ENCODE assay signal across 16 cellular contexts in genomic region chr7:14446829-14447228, GRCh38.
A peak's percentile ranks its signal among the peaks of the same experiment; 100 is the strongest.
DNase-seq lines count a peak whose midpoint lies in the region; ATAC-seq lines count a peak whose summit lies in the region.
"Had no signal": no experiment of that assay in that cellular context is flagged by ENCODE, and none has a peak within 500 bp of the region (broad histone marks: within the 10 kb centered on the region; RNA-seq: fewer than 3 reads in every experiment).

No MANE protein-coding gene starts in this region.

- H3K27me3 Mint-ChIP-seq in activated naive CD4-positive, alpha-beta T cell treated with anti-CD3 and anti-CD28 coated beads for 36 hours (ENCODE audit: low read depth) = no peaks in the 10 kb centered on the region
- H3K27me3 Mint-ChIP-seq in T-helper 17 cell = peaks cover 14% of the 10 kb centered on the region

- peaks cover 7% of the 10 kb centered on the region for H3K4me1 Mint-ChIP-seq in activated naive CD4-positive, alpha-beta T cell treated with anti-CD3 and anti-CD28 coated beads for 36 hours (ENCODE audit: low read depth)
- peaks cover 13% of the 10 kb centered on the region for H3K4me1 Mint-ChIP-seq in T-helper 17 cell

- peak; percentile 18 for DNase-seq in activated naive CD4-positive, alpha-beta T cell treated with anti-CD3 and anti-CD28 coated beads for 36 hours
- no peak for DNase-seq in activated naive CD4-positive, alpha-beta T cell (lab: John Stamatoyannopoulos, UW)
- DNase-seq in T-helper 17 cell (no peak), amygdala (lab: John Stamatoyannopoulos, UW) (no peak), DMS53 treated with DMSO at 0.1 percent for 48 hours (lab: John Stamatoyannopoulos, UW; ENCODE audit: unreplicated experiment) (no peak), islet precursor cell (no peak), glomerular visceral epithelial cell (ENCODE audit: extremely low spot score) (no peak)
- DNase-seq: activated CD4-positive, alpha-beta T cell treated with anti-CD3 and anti-CD28 coated beads for 4 hours; brain microvascular endothelial cell; Caco-2; foreskin fibroblast; midbrain; NCI-H1105 treated with DMSO at 0.1 percent for 48 hours; upper lobe of left lung had no signal

- peaks cover 1% of the 10 kb centered on the region for H3K9me3 Mint-ChIP-seq in activated naive CD4-positive, alpha-beta T cell treated with anti-CD3 and anti-CD28 coated beads for 36 hours

- no peaks in the 10 kb centered on the region for H3K9me3 ChIP-seq in T-helper 17 cell (ENCODE audit: control insufficient read depth, low read length, poor library complexity, severe bottlenecking)
- H3K9me3 ChIP-seq: A549, Caco-2, upper lobe of left lung had no signal

- CTCF ChIA-PET in activated naive CD4-positive, alpha-beta T cell treated with anti-CD3 and anti-CD28 coated beads for 36 hours (lab: Charles Lee) = no interaction called here

- H3K27ac Mint-ChIP-seq in activated naive CD4-positive, alpha-beta T cell treated with anti-CD3 and anti-CD28 coated beads for 36 hours = no peak overlapping the region
- no peak overlapping the region for H3K27ac Mint-ChIP-seq in T-helper 17 cell

- intact Hi-C loops in activated naive CD4-positive, alpha-beta T cell treated with anti-CD3 and anti-CD28 coated beads for 36 hours (cut with micrococcal nuclease) = no loop called here

- no peak overlapping the region for H3K4me3 Mint-ChIP-seq in activated naive CD4-positive, alpha-beta T cell treated with anti-CD3 and anti-CD28 coated beads for 36 hours
- H3K4me3 Mint-ChIP-seq in T-helper 17 cell = no peak overlapping the region

- ATAC-seq in HG02870 (IDR thresholded peaks at IDR 0.05; ENCODE audit: unreplicated experiment) = peak; percentile 82
- peak; percentile 90 for ATAC-seq in T-helper 17 cell
- ATAC-seq: A549 had no signal

- H3K36me3 Mint-ChIP-seq in activated naive CD4-positive, alpha-beta T cell treated with anti-CD3 and anti-CD28 coated beads for 36 hours (ENCODE audit: low read depth) = no peaks in the 10 kb centered on the region
- no peaks in the 10 kb centered on the region for H3K36me3 Mint-ChIP-seq in T-helper 17 cell (ENCODE audit: low read depth)
